Comparison of ENCODE assay signal across 15 cellular contexts in genomic region chr5:10556893-10557746, GRCh38. TPM values are rescaled to one million over a fixed set of nuclear protein-coding genes. Genes with fewer than 3 reads are reported as not detected.
DNase-seq lines count a peak whose midpoint lies in the region; ATAC-seq, FAIRE-seq and TF ChIP-seq lines count a peak whose summit lies in the region.
"Had no signal": no experiment of that assay in that cellular context is flagged by ENCODE, and none has a peak within 500 bp of the region (broad histone marks: within the 10 kb centered on the region; RNA-seq: fewer than 3 reads in every experiment).

No MANE protein-coding gene starts in this region.

- H3K9me3 Mint-ChIP-seq in naive B cell, result no peaks in the 10 kb centered on the region

- CTCF ChIA-PET in GM12878 (lab: Yijun Ruan, JAX), result interaction anchor here (1.1 to 7.9 kb wide), 8 partner anchors 9 to 133 kb away, joined by 3 to 57 read pairs (median 4); no protein-coding TSS in a partner anchor

- H3K27me3 Mint-ChIP-seq in naive B cell, result no peaks in the 10 kb centered on the region

- no peaks in the 10 kb centered on the region for H3K36me3 Mint-ChIP-seq in naive B cell

- H3K9ac ChIP-seq in BLaER1 treated with 17β-estradiol and CSF1 and Interleukin-3, amounts not matched to agents 10 nM and 100 nM, result peak overlapping the region in 1 of 11 experiments; percentile 13; a peak in 1 of 22 replicates
- H3K9ac ChIP-seq in GM12878 (ENCODE audit: control insufficient read depth, insufficient read depth, low read length), result no peak overlapping the region

- no TSS peak for BruUV-seq in GM12878 (replicated peaks; lab: Mats Ljungman, UMichigan)

- DNase-seq in LHCN-M2 (ENCODE audit: low read depth) (peak; percentile 20), GM12878 (ENCODE audit: low read depth, low spot score) (no peak), naive B cell (no peak), activated gamma-delta T cell (lab: John Stamatoyannopoulos, UW) (no peak), OCI-M2 (lab: John Stamatoyannopoulos, UW; ENCODE audit: unreplicated experiment) (no peak), NCI-H226 (no peak)
- DNase-seq: activated gamma-delta T cell treated with Interleukin-2 at 50 U/mL for 16 hours; KG1; NCI-H146; stimulated activated CD4-positive, alpha-beta T cell treated with anti-CD3 and anti-CD28 coated beads, Interleukin-2, amount 100 ng/mL, for 48 hours had no signal

- peak overlapping the region in 5 of 8 donors; percentile 13 to 75 (median 63) for H3K4me3 Mint-ChIP-seq in naive B cell

- no peaks in the 10 kb centered on the region for H3K36me3 ChIP-seq in BLaER1 treated with 17β-estradiol and CSF1 and Interleukin-3, amounts not matched to agents 10 nM and 100 nM
- H3K36me3 ChIP-seq in GM12878 (ENCODE audit: control insufficient read depth in 2 of 2, insufficient read depth in 2 of 2, low read length in 1 of 2), result no peaks in the 10 kb centered on the region
- H3K36me3 ChIP-seq: HAP-1, tibial nerve had no signal

- POLR2A ChIA-PET in GM12878 (lab: Charles Lee), result interaction anchor here (0.9 to 1.1 kb wide), 3 partner anchors 9 to 78 kb away, joined by 3 to 7 read pairs (median 4); no protein-coding TSS in a partner anchor

- peaks cover 43 to 59% (median 48%) of the 10 kb centered on the region in 10 experiments for H3K4me1 ChIP-seq in BLaER1 treated with 17β-estradiol and CSF1 and Interleukin-3, amounts not matched to agents 10 nM and 100 nM
- peaks cover 22% of the 10 kb centered on the region for H3K4me1 ChIP-seq in GM12878 (ENCODE audit: control insufficient read depth, insufficient read depth, low read length)
- H3K4me1 ChIP-seq: HAP-1 had no signal

- TF ChIP-seq CTCF in GM12878 (IDR thresholded peaks at IDR 0.05 in 2 of 3, conservative IDR thresholded peaks at IDR 0.05 in 1 of 3; ENCODE audit: control insufficient read depth in 2 of 3, extremely low read depth in 1 of 3, insufficient read depth in 1 of 3, low read depth in 3 of 3, low read length in 3 of 3), result no peak

- H2AFZ ChIP-seq in GM12878 (ENCODE audit: control insufficient read depth, low read depth, low read length), result peak overlapping the region; percentile 67

- peak overlapping the region; percentile 2 to 61 (median 36); a peak in 17 of 22 replicates for H3K4me2 ChIP-seq in BLaER1 treated with 17β-estradiol and CSF1 and Interleukin-3, amounts not matched to agents 10 nM and 100 nM
- H3K4me2 ChIP-seq in GM12878 (ENCODE audit: control insufficient read depth, insufficient read depth), result peak overlapping the region; percentile 47

- intact Hi-C loops in GM12878 (cut with micrococcal nuclease; ENCODE audit: unreplicated experiment), result no loop called here

- TF ChIP-seq RAD21 in GM12878 (IDR thresholded peaks at IDR 0.05; ENCODE audit: insufficient read depth, low read depth, low read length), result no peak

- peaks cover 0 to under 1% (median 0%) of the 10 kb centered on the region in 11 experiments; a peak in 1 of 22 replicates for H3K27me3 ChIP-seq in BLaER1 treated with 17β-estradiol and CSF1 and Interleukin-3, amounts not matched to agents 10 nM and 100 nM
- no peaks in the 10 kb centered on the region for H3K27me3 ChIP-seq in GM12878 (replicated peaks in 1 of 2; ENCODE audit: control insufficient read depth in 2 of 2, insufficient read depth in 2 of 2, low read length in 1 of 2)
- H3K27me3 ChIP-seq: tibial nerve had no signal

- H3K4me3 ChIP-seq in BLaER1 treated with 17β-estradiol and CSF1 and Interleukin-3, amounts not matched to agents 10 nM and 100 nM, result no peak overlapping the region
- no peak overlapping the region for H3K4me3 ChIP-seq in GM12878
- H3K4me3 ChIP-seq: HAP-1, tibial nerve had no signal

- H4K20me1 ChIP-seq in BLaER1 treated with 17β-estradiol and CSF1 and Interleukin-3, amounts not matched to agents 10 nM and 100 nM, result no peaks in the 10 kb centered on the region
- H4K20me1 ChIP-seq in GM12878 (ENCODE audit: control insufficient read depth, insufficient read depth), result no peaks in the 10 kb centered on the region

- no peak for TF ChIP-seq EP300 in GM12878 (IDR thresholded peaks at IDR 0.05; ENCODE audit: borderline replicate concordance in 1 of 2, control insufficient read depth in 1 of 2, low read depth in 2 of 2, low read length in 2 of 2)

- FAIRE-seq in GM12878 (lab: Jason Lieb, UNC), result no peak

- no peak for TF ChIP-seq POLR2A in GM12878 (IDR thresholded peaks at IDR 0.05; ENCODE audit: low read depth, low read length)

- no peak overlapping the region; a peak in 2 of 22 replicates for H3K27ac ChIP-seq in BLaER1 treated with 17β-estradiol and CSF1 and Interleukin-3, amounts not matched to agents 10 nM and 100 nM
- no peak overlapping the region for H3K27ac ChIP-seq in GM12878 (ENCODE audit: control insufficient read depth, insufficient read depth)

- ATAC-seq in GM12878, result peak; percentile 40
- ATAC-seq in naive B cell (ENCODE audit: low read depth in 2 of 2), result peak; percentile 24 to 28
- no peak for ATAC-seq in HG02798 (IDR thresholded peaks at IDR 0.05; ENCODE audit: poor library complexity, unreplicated experiment)

- H3K9me3 ChIP-seq in BLaER1 treated with 17β-estradiol and CSF1 and Interleukin-3, amounts not matched to agents 10 nM and 100 nM (replicated peaks in 1 of 11), result no peaks in the 10 kb centered on the region
- H3K9me3 ChIP-seq in GM12878 (replicated peaks; ENCODE audit: control insufficient read depth, insufficient read depth, low read length), result no peaks in the 10 kb centered on the region
- H3K9me3 ChIP-seq: HAP-1, tibial nerve had no signal

- RAD21 ChIA-PET in GM12878 (lab: Charles Lee; ENCODE audit: unreplicated experiment), result interaction anchor here (1.1 to 1.5 kb wide), 4 partner anchors 10 to 70 kb away, joined by 3 to 9 read pairs (median 4); no protein-coding TSS in a partner anchor

- 52% methylated on average over 10 of the region's 11 CpGs for WGBS in GM12878 (ENCODE audit: insufficient coverage, insufficient replicate concordance, low lambda C conversion rate, missing lambda C conversion rate)

- H3K79me2 ChIP-seq in GM12878 (ENCODE audit: control insufficient read depth, insufficient read depth, low read length), result no peaks in the 10 kb centered on the region

- SMC1A ChIA-PET in GM12878 (lab: Charles Lee; ENCODE audit: uncharacterized antibody, unreplicated experiment), result interaction anchor here (0.7 to 3.2 kb wide), 18 partner anchors 10 to 257 kb away, joined by 3 to 18 read pairs (median 4); partner anchors contain the start of gene DAP

- H3K27ac Mint-ChIP-seq in naive B cell, result peak overlapping the region in 3 of 6 donors; percentile 70 to 93 (median 80)

- in situ Hi-C loops in GM12878 (cut with MboI), result no loop called here

- peaks cover 51 to 65% (median 61%) of the 10 kb centered on the region in 3 donors for H3K4me1 Mint-ChIP-seq in naive B cell

TF ChIP-seq in GM12878, 131 proteins besides CTCF, POLR2A, EP300 and RAD21:
- TF ChIP-seq SUZ12 (IDR thresholded peaks at IDR 0.05; ENCODE audit: unreplicated experiment) (no peak), EGR1 (IDR thresholded peaks at IDR 0.05; ENCODE audit: borderline replicate concordance in 1 of 2, low read depth in 2 of 2, low read length in 2 of 2) (peak in 1 of 2 experiments; percentile 67; a peak in 2 of 3 replicates), ELK1 (IDR thresholded peaks at IDR 0.05; ENCODE audit: low read depth, low read length) (no peak), IRF4 (IDR thresholded peaks at IDR 0.05; ENCODE audit: low read depth, low read length) (no peak), PKNOX1 (IDR thresholded peaks at IDR 0.05) (peak; percentile 45; the same call in 1 of the 2 replicates)

RNA-seq across cellular contexts. Expression of gene ANKRD33B, which starts 6.8 kb away (rescaled TPM):
- total RNA-seq in LHCN-M2 (2014; rRNA removed) (0.06 and 0.46 TPM in 2 replicates), GM12878 (2014; rRNA removed) (17.0 and 18.6 TPM in 2 replicates), GM12878 (2014; rRNA removed; fragmentation: Illumina TruSeq; extraction: Trizol) (20.3 and 20.4 TPM in 2 replicates), GM12878 (2021) (58.4 and 61.6 TPM in 2 replicates)
- 0.47 TPM for polyA plus RNA-seq in LHCN-M2 (2012)
- total RNA-seq in GM12878 (2013; cell fraction: nucleolus; rRNA removed), result 51.1 and 53.7 TPM in 2 replicates
- polyA plus RNA-seq in GM12878 (2011; ENCODE audit: low read depth), result 12.2 TPM
- polyA plus RNA-seq in GM12878 (2011; rRNA removed) (11.0 and 12.7 TPM in 2 replicates), GM12878 (2014; fragmentation: Illumina TruSeq; extraction: Trizol) (22.7 and 27.0 TPM in 2 replicates), GM12878 (2014; fragmentation: Nextera tagmentation; extraction: Ambion mirVana) (1 to 10 TPM; 5.9 to 6.1 TPM), GM12878 (2014; rRNA removed) (19.6 and 20.7 TPM in 2 replicates), GM12878 (2016; fragmentation: Nextera tagmentation; extraction: Ambion mirVana) (1 to 10 TPM; 4.9 to 9.5 TPM), naive B cell (ENCODE audit: low read depth in 6 of 6) (1 to 10 TPM; 1.3 to 2.7 (median 1.9) TPM)
- polyA plus RNA-seq in GM12878 (2011; cell fraction: cytosol; rRNA removed), result 16.9 and 17.7 TPM in 2 replicates
- 24.0 and 29.2 TPM in 2 replicates for polyA plus RNA-seq in GM12878 (2011; cell fraction: nucleus; rRNA removed)
- polyA plus RNA-seq in GM12878 (2012), result 19.6 TPM in 2 replicates
- 42.2 and 53.6 TPM in 2 replicates for polyA minus RNA-seq in GM12878 (2011; rRNA and poly(A)+ RNA removed)
- polyA minus RNA-seq in GM12878 (2011; cell fraction: cytosol; rRNA and poly(A)+ RNA removed), result 28.3 and 29.6 TPM in 2 replicates
- polyA minus RNA-seq in GM12878 (2011; cell fraction: nucleus; rRNA and poly(A)+ RNA removed), result 13.7 and 27.7 TPM in 2 replicates
- polyA plus RNA-seq: neural cell had no signal

Comparison
In these comparisons a context has a peak if more than half of its experiments do, and no peak if none do; other contexts are left out.
1. RNA of gene ANKRD33B, which starts 6.8 kb away (total RNA-seq): 17.0 to 61.6 TPM in GM12878; 0.06 to 0.46 TPM in LHCN-M2; every median in the first group is over 10 times any median in the second.